In genomic region chr10:102501201-102502028, GRCh38 we compare ENCODE assay signal across 8 cellular contexts. TPM values are rescaled to one million over a fixed set of nuclear protein-coding genes. Genes with fewer than 3 reads are reported as not detected.
DNase-seq lines count a peak whose midpoint lies in the region; FAIRE-seq and TF ChIP-seq lines count a peak whose summit lies in the region.

No MANE protein-coding gene starts in this region.

- H3K4me2 ChIP-seq in SU-DHL-6 (ENCODE audit: low read depth, low read length, poor library complexity, severe bottlenecking), result peak overlapping the region; percentile 92

- no peaks in the 10 kb centered on the region for H3K36me3 ChIP-seq in SU-DHL-6 (ENCODE audit: low read length)
- H3K36me3 ChIP-seq in iPS DF 6.9 (ENCODE audit: control insufficient read depth, insufficient read depth, low read length), result no peaks in the 10 kb centered on the region
- H3K36me3 ChIP-seq in small intestine (ENCODE audit: control insufficient read depth in 2 of 2, insufficient read depth in 2 of 2, low read length in 2 of 2), result no peaks in the 10 kb centered on the region

- H3F3A ChIP-seq in SU-DHL-6 (ENCODE audit: insufficient read depth), result peaks cover 7% of the 10 kb centered on the region

- no peaks in the 10 kb centered on the region for H3K27me3 ChIP-seq in SU-DHL-6 (ENCODE audit: low read length)
- H3K27me3 ChIP-seq in iPS DF 6.9 (ENCODE audit: control insufficient read depth, insufficient read depth, low read length), result peaks cover 7% of the 10 kb centered on the region; the same call in 1 of the 2 replicates
- H3K27me3 ChIP-seq in small intestine (ENCODE audit: control insufficient read depth in 2 of 2, insufficient read depth in 2 of 2, low read length in 2 of 2), result no peaks in the 10 kb centered on the region

- H3K4me1 ChIP-seq in iPS DF 6.9 (ENCODE audit: control insufficient read depth, insufficient read depth, low read length), result no peaks in the 10 kb centered on the region
- no peaks in the 10 kb centered on the region for H3K4me1 ChIP-seq in small intestine (ENCODE audit: control insufficient read depth in 2 of 2, insufficient read depth in 1 of 2, low read depth in 1 of 2, low read length in 1 of 2)

- H3K79me2 ChIP-seq in SU-DHL-6 (ENCODE audit: insufficient read depth, low read length), result peaks cover 51% of the 10 kb centered on the region

- peak overlapping the region; percentile 76 for H3K9ac ChIP-seq in SU-DHL-6 (ENCODE audit: low read length)

- H3K9me3 ChIP-seq in SU-DHL-6 (ENCODE audit: insufficient read depth, low read length) (no peaks in the 10 kb centered on the region), iPS DF 6.9 (ENCODE audit: control insufficient read depth, insufficient read depth, low read length) (no peaks in the 10 kb centered on the region), small intestine (ENCODE audit: control insufficient read depth, low read depth) (no peaks in the 10 kb centered on the region)

- H3K9me2 ChIP-seq in SU-DHL-6 (replicated peaks; ENCODE audit: insufficient read depth, low read length), result no peaks in the 10 kb centered on the region

- WGBS in iPS DF 6.9 (ENCODE audit: insufficient coverage, insufficient read length), result no CpG with 5 or more reads among the region's 23 CpGs
- WGBS in small intestine, 3 donors, result 1 to 2% (median 2%) methylated on average over 23 of the region's 23 CpGs

- no peak overlapping the region for H2AFZ ChIP-seq in SU-DHL-6 (ENCODE audit: low read depth, low read length, severe bottlenecking)

- DNase-seq in GM18507 (ENCODE audit: extremely low spot score, insufficient read length, low read depth), result no peak
- no peak for DNase-seq in iPS DF 6.9 (ENCODE audit: low read depth, low spot score)
- no peak for DNase-seq in small intestine
- DNase-seq in activated gamma-delta T cell treated with Interleukin-2 at 50 U/mL for 16 hours, result no peak
- no peak for DNase-seq in DMS153 (lab: John Stamatoyannopoulos, UW)
- DNase-seq in NCI-H2171 (lab: John Stamatoyannopoulos, UW), result no peak
- no peak for DNase-seq in GM13977 (ENCODE audit: low spot score)

- peak overlapping the region; percentile 12; the same call in 1 of the 2 replicates for H3K27ac ChIP-seq in SU-DHL-6 (ENCODE audit: low read depth, low read length)
- no peak overlapping the region for H3K27ac ChIP-seq in iPS DF 6.9 (ENCODE audit: low read length)
- H3K27ac ChIP-seq in small intestine (ENCODE audit: low read depth in 1 of 2, low read length in 1 of 2), result peak overlapping the region; percentile 57 to 69

- in situ Hi-C loops in GM13977 (cut with MboI; ENCODE audit: low pct_unique_long_range_greater_than_20kb, low sequenced_read_pairs, unreplicated experiment), result no loop called here

- H3K4me3 ChIP-seq in SU-DHL-6 (ENCODE audit: insufficient read depth, low read length, poor library complexity, severe bottlenecking), result peak overlapping the region; percentile 82
- peak overlapping the region; percentile 96; the same call in 1 of the 2 replicates for H3K4me3 ChIP-seq in iPS DF 6.9 (ENCODE audit: low read length)
- peak overlapping the region; percentile 17 to 57 for H3K4me3 ChIP-seq in small intestine (ENCODE audit: low read depth in 1 of 2, low read length in 2 of 2)

- peaks cover 8% of the 10 kb centered on the region; the same call in 1 of the 2 replicates for H4K20me1 ChIP-seq in SU-DHL-6 (ENCODE audit: low read depth, low read length)

- TF ChIP-seq CTCF in SU-DHL-6 (IDR thresholded peaks at IDR 0.05; ENCODE audit: insufficient read depth, low read length, poor library complexity, severe bottlenecking) (no peak), GM13977 (IDR thresholded peaks at IDR 0.05; ENCODE audit: extremely low read depth, insufficient read depth, missing control alignments) (no peak)

- FAIRE-seq in GM18507 (lab: Jason Lieb, UNC), result peak; percentile 12
- FAIRE-seq in small intestine (lab: Jason Lieb, UNC), result no peak

RNA-seq across cellular contexts. Expression of gene ACTR1A, which starts 1.1 kb away (rescaled TPM):
- 10 to 100 TPM; 66.7 to 68.1 (median 67.8) TPM for polyA plus RNA-seq in small intestine

RNA-seq across cellular contexts. Expression of gene SUFU, which starts 2.4 kb away (rescaled TPM):
- polyA plus RNA-seq in small intestine, result 1 to 10 TPM; 2.2 to 5.0 (median 3.1) TPM

RNA-seq across cellular contexts. Expression of gene C10orf95, which starts 50.1 kb away (rescaled TPM):
- under 1 TPM in 1 of 3 donors, not detected in 2; 0.61 TPM for polyA plus RNA-seq in small intestine

Comparison
In these comparisons a context has a peak if more than half of its experiments do, and no peak if none do; other contexts are left out.
1. H3K4me3 ChIP-seq: peak in every context shown above with its lines; median percentile 96 in iPS DF 6.9; 82 in SU-DHL-6; 37 in small intestine.